ENCODE assay signal across 8 cellular contexts in genomic region chr5:35202319-35203111, GRCh38. TPM values are rescaled to one million over a fixed set of nuclear protein-coding genes. Genes with fewer than 3 reads are reported as not detected.
DNase-seq lines count a peak whose midpoint lies in the region; ATAC-seq lines count a peak whose summit lies in the region.

No MANE protein-coding gene starts in this region.

- peak; percentile 60 for ATAC-seq in GM21447 (IDR thresholded peaks at IDR 0.05; ENCODE audit: unreplicated experiment)

- peak; percentile 77 for DNase-seq in ELR (ENCODE audit: low read depth)
- DNase-seq in M059J (ENCODE audit: low read depth): peak; percentile 81
- DNase-seq in activated CD4-positive, alpha-beta T cell treated with anti-CD3 and anti-CD28 coated beads for 48 hours: peak; percentile 60
- peak; percentile 32 for DNase-seq in fibroblast of the conjunctiva (ENCODE audit: low read depth)
- DNase-seq in renal cortical epithelial cell (ENCODE audit: low read depth): peak; percentile 84
- no peak for DNase-seq in NCI-H1436 treated with DMSO at 0.1 percent for 48 hours (lab: John Stamatoyannopoulos, UW)
- DNase-seq in dedifferentiated amniotic fluid mesenchymal stem cell (ENCODE audit: extremely low spot score): no peak

RNA-seq across cellular contexts. Expression of gene PRLR, which starts 27.8 kb away (rescaled TPM):
- total RNA-seq in M059J (2014; rRNA removed; shearing (Covaris generic)): 0.96 TPM in 2 replicates
- 0.35 and 0.50 TPM in 2 replicates for total RNA-seq in renal cortical epithelial cell

Comparison
In these comparisons a context has a peak if more than half of its experiments do, and no peak if none do; other contexts are left out.
1. DNase-seq: peak in ELR (single experiment), M059J (single experiment), activated CD4-positive, alpha-beta T cell treated with anti-CD3 and anti-CD28 coated beads for 48 hours (single experiment), fibroblast of the conjunctiva (single experiment) and renal cortical epithelial cell (single experiment); none in NCI-H1436 treated with DMSO at 0.1 percent for 48 hours (single experiment) and dedifferentiated amniotic fluid mesenchymal stem cell (single experiment).